In genomic region chr5:79582186-79582585, GRCh38 we compare ENCODE assay signal across 24 cellular contexts. TPM values are rescaled to one million over a fixed set of nuclear protein-coding genes. Genes with fewer than 3 reads are reported as not detected.
A peak's percentile ranks its signal among the peaks of the same experiment; 100 is the strongest.
DNase-seq lines count a peak whose midpoint lies in the region; ATAC-seq, FAIRE-seq and TF ChIP-seq lines count a peak whose summit lies in the region.
"Had no signal": no experiment of that assay in that cellular context is flagged by ENCODE, and none has a peak within 500 bp of the region (broad histone marks: within the 10 kb centered on the region; RNA-seq: fewer than 3 reads in every experiment).

No MANE protein-coding gene starts in this region.

- no peak overlapping the region for H3K4me3 ChIP-seq in SJCRH30
- H3K4me3 ChIP-seq: testis, vagina had no signal

- no peaks in the 10 kb centered on the region for H3K4me1 ChIP-seq in SJCRH30
- H3K4me1 ChIP-seq: testis, vagina had no signal

- H3K27me3 Mint-ChIP-seq in mesothelial cell of epicardium (ENCODE audit: low read depth): no peaks in the 10 kb centered on the region
- H3K27me3 Mint-ChIP-seq: progenitor cell of endocrine pancreas had no signal

- no peak overlapping the region for H3K4me3 Mint-ChIP-seq in mesothelial cell of epicardium
- H3K4me3 Mint-ChIP-seq: activated CD4-positive, alpha-beta memory T cell treated with anti-CD3 and anti-CD28 coated beads, Interleukin-2, amount 10 ng/mL, durations not matched to agents 7 days and 5 days; CD14-positive monocyte; naive thymus-derived CD4-positive, alpha-beta T cell; stimulated activated naive B cell treated with anti-CD40 and anti-IgM and Interleukin-4, amounts not matched to agents 10 μg/mL and 1 μg/mL and 100 μg/mL, for 72 hours had no signal

- H3K9me3 ChIP-seq in SJCRH30 (replicated peaks): no peaks in the 10 kb centered on the region
- H3K9me3 ChIP-seq: testis, vagina had no signal

- H3K27ac ChIP-seq in SJCRH30: no peak overlapping the region
- H3K27ac ChIP-seq: testis, vagina had no signal

- H3K36me3 ChIP-seq in SJCRH30: no peaks in the 10 kb centered on the region
- H3K36me3 ChIP-seq: vagina had no signal

- no peak for TF ChIP-seq CTCF in mesothelial cell of epicardium (IDR thresholded peaks at IDR 0.05; ENCODE audit: unreplicated experiment)

- FAIRE-seq in GM19239 (lab: Jason Lieb, UNC): no peak
- FAIRE-seq: GM12892, H1 had no signal

- H3K27ac Mint-ChIP-seq in mesothelial cell of epicardium: no peak overlapping the region
- H3K27ac Mint-ChIP-seq: activated CD4-positive, alpha-beta memory T cell treated with anti-CD3 and anti-CD28 coated beads, Interleukin-2, amount 10 ng/mL, durations not matched to agents 7 days and 5 days; CD14-positive monocyte; naive thymus-derived CD4-positive, alpha-beta T cell; stimulated activated naive B cell treated with anti-CD40 and anti-IgM and Interleukin-4, amounts not matched to agents 10 μg/mL and 1 μg/mL and 100 μg/mL, for 72 hours had no signal

- no peaks in the 10 kb centered on the region for H3K27me3 ChIP-seq in SJCRH30
- H3K27me3 ChIP-seq: testis, vagina had no signal

- no peaks in the 10 kb centered on the region for H3K36me3 Mint-ChIP-seq in mesothelial cell of epicardium
- H3K36me3 Mint-ChIP-seq: CD14-positive monocyte had no signal

- no peaks in the 10 kb centered on the region for H3K4me1 Mint-ChIP-seq in mesothelial cell of epicardium
- H3K4me1 Mint-ChIP-seq: stimulated activated naive B cell treated with anti-CD40 and anti-IgM and Interleukin-4, amounts not matched to agents 10 μg/mL and 1 μg/mL and 100 μg/mL, for 72 hours had no signal

- H3K9me3 Mint-ChIP-seq in mesothelial cell of epicardium: peaks cover 7% of the 10 kb centered on the region

- peak; percentile 67 for DNase-seq in COR-L47 (lab: John Stamatoyannopoulos, UW)
- peak; percentile 79 for DNase-seq in NCI-H1105 treated with DMSO at 0.1 percent for 48 hours (lab: John Stamatoyannopoulos, UW)
- DNase-seq in NCI-H2171 (lab: John Stamatoyannopoulos, UW): peak; percentile 46
- peak; percentile 44 to 66 for DNase-seq in SJCRH30
- DNase-seq in GM19239 (ENCODE audit: insufficient read length, low spot score): no peak
- no peak for DNase-seq in mesothelial cell of epicardium (ENCODE audit: low spot score in 2 of 2, unreplicated experiment in 2 of 2)
- DNase-seq in NCI-H2196 (lab: John Stamatoyannopoulos, UW; ENCODE audit: unreplicated experiment): no peak
- DNase-seq: activated CD4-positive, alpha-beta memory T cell treated with anti-CD3 and anti-CD28 coated beads, Interleukin-2, amount 10 ng/mL, durations not matched to agents 7 days and 5 days; activated CD4-positive, CD25-positive, alpha-beta regulatory T cell; cortex of kidney; left colon; mesenchymal stem cell; naive thymus-derived CD4-positive, alpha-beta T cell; NCI-H1694; stimulated activated CD4-positive, alpha-beta T cell treated with anti-CD3 and anti-CD28 coated beads, Interleukin-2, amount 100 ng/mL, for 24 hours; stimulated activated naive B cell treated with anti-CD40 and anti-IgM and Interleukin-4, amounts not matched to agents 10 μg/mL and 1 μg/mL and 100 μg/mL, for 72 hours; T-helper 9 cell; testis had no signal

- ATAC-seq in GM21360 (IDR thresholded peaks at IDR 0.05; ENCODE audit: unreplicated experiment): no peak
- ATAC-seq: left colon; naive thymus-derived CD4-positive, alpha-beta T cell; stimulated activated naive B cell treated with anti-CD40 and anti-IgM and Interleukin-4, amounts not matched to agents 10 μg/mL and 1 μg/mL and 100 μg/mL, for 72 hours had no signal

RNA-seq across cellular contexts. Expression of gene TENT2, which starts 30.1 kb away (rescaled TPM):
- 33.3 and 44.6 TPM in 2 replicates for total RNA-seq in SJCRH30 (2014; rRNA removed; shearing (Covaris generic))
- total RNA-seq in mesothelial cell of epicardium: 93.4 to 96.0 TPM (median 95.7 TPM) in 3 replicates

Comparison
In these comparisons a context has a peak if more than half of its experiments do, and no peak if none do; other contexts are left out.
1. DNase-seq: peak in COR-L47 (single experiment), NCI-H1105 treated with DMSO at 0.1 percent for 48 hours (single experiment), NCI-H2171 (single experiment) and SJCRH30 (2 of 2); none in GM19239 (single experiment), mesothelial cell of epicardium (0 of 2) and NCI-H2196 (single experiment).